Comparison of ENCODE assay signal across 1 cellular context in the genomic region with DNA sequence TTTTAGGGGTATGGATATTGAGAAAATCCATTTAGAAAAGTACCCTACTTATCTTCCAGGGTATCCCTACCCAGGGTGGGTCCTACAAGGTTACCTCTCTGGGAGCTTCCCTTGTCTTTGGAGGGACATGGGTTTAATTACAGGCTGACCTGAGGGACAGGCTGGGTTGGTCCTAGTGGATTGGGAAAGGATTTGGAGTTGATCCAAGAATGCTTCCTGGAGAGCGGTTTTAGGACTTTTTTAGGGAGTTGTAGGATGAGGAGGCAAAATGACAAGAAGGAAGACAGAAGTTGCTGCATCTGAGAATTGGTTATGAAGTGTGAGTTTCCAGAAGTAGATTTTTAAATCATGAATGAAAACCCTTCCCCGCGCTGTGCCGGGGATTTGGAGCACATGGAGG.
TF ChIP-seq lines count a peak whose summit lies in the region.

No MANE protein-coding gene starts in this region.

TF ChIP-seq in WTC11, 78 proteins besides CTCF, POLR2A, EP300 and RAD21 (continued from another document):
- TF ChIP-seq, protein P1, sequence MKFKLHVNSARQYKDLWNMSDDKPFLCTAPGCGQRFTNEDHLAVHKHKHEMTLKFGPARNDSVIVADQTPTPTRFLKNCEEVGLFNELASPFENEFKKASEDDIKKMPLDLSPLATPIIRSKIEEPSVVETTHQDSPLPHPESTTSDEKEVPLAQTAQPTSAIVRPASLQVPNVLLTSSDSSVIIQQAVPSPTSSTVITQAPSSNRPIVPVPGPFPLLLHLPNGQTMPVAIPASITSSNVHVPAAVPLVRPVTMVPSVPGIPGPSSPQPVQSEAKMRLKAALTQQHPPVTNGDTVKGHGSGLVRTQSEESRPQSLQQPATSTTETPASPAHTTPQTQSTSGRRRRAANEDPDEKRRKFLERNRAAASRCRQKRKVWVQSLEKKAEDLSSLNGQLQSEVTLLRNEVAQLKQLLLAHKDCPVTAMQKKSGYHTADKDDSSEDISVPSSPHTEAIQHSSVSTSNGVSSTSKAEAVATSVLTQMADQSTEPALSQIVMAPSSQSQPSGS (CRISPR knock-in tag; IDR thresholded peaks at IDR 0.05; ENCODE audit: borderline replicate concordance, low read depth): no peak
- TF ChIP-seq, protein P2, sequence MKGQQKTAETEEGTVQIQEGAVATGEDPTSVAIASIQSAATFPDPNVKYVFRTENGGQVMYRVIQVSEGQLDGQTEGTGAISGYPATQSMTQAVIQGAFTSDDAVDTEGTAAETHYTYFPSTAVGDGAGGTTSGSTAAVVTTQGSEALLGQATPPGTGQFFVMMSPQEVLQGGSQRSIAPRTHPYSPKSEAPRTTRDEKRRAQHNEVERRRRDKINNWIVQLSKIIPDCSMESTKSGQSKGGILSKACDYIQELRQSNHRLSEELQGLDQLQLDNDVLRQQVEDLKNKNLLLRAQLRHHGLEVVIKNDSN (CRISPR knock-in tag; IDR thresholded peaks at IDR 0.05): no peak
- TF ChIP-seq IRF2 (CRISPR knock-in tag; IDR thresholded peaks at IDR 0.05; ENCODE audit: borderline replicate concordance, low read depth): no peak
- no peak for TF ChIP-seq SOX15 (CRISPR knock-in tag; IDR thresholded peaks at IDR 0.05)
- TF ChIP-seq, protein P3, sequence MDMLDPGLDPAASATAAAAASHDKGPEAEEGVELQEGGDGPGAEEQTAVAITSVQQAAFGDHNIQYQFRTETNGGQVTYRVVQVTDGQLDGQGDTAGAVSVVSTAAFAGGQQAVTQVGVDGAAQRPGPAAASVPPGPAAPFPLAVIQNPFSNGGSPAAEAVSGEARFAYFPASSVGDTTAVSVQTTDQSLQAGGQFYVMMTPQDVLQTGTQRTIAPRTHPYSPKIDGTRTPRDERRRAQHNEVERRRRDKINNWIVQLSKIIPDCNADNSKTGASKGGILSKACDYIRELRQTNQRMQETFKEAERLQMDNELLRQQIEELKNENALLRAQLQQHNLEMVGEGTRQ (CRISPR knock-in tag; IDR thresholded peaks at IDR 0.05): no peak
- TF ChIP-seq TEAD4 (CRISPR knock-in tag; IDR thresholded peaks at IDR 0.05): no peak
- TF ChIP-seq, protein P4, sequence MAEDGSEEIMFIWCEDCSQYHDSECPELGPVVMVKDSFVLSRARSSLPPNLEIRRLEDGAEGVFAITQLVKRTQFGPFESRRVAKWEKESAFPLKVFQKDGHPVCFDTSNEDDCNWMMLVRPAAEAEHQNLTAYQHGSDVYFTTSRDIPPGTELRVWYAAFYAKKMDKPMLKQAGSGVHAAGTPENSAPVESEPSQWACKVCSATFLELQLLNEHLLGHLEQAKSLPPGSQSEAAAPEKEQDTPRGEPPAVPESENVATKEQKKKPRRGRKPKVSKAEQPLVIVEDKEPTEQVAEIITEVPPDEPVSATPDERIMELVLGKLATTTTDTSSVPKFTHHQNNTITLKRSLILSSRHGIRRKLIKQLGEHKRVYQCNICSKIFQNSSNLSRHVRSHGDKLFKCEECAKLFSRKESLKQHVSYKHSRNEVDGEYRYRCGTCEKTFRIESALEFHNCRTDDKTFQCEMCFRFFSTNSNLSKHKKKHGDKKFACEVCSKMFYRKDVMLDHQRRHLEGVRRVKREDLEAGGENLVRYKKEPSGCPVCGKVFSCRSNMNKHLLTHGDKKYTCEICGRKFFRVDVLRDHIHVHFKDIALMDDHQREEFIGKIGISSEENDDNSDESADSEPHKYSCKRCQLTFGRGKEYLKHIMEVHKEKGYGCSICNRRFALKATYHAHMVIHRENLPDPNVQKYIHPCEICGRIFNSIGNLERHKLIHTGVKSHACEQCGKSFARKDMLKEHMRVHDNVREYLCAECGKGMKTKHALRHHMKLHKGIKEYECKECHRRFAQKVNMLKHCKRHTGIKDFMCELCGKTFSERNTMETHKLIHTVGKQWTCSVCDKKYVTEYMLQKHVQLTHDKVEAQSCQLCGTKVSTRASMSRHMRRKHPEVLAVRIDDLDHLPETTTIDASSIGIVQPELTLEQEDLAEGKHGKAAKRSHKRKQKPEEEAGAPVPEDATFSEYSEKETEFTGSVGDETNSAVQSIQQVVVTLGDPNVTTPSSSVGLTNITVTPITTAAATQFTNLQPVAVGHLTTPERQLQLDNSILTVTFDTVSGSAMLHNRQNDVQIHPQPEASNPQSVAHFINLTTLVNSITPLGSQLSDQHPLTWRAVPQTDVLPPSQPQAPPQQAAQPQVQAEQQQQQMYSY (CRISPR knock-in tag; IDR thresholded peaks at IDR 0.05): no peak
- TF ChIP-seq, protein P5, sequence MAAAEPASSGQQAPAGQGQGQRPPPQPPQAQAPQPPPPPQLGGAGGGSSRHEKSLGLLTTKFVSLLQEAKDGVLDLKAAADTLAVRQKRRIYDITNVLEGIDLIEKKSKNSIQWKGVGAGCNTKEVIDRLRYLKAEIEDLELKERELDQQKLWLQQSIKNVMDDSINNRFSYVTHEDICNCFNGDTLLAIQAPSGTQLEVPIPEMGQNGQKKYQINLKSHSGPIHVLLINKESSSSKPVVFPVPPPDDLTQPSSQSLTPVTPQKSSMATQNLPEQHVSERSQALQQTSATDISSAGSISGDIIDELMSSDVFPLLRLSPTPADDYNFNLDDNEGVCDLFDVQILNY (CRISPR knock-in tag; IDR thresholded peaks at IDR 0.05): no peak
- no peak for TF ChIP-seq HMGA2 (CRISPR knock-in tag; IDR thresholded peaks at IDR 0.05)
- no peak for TF ChIP-seq ZNF317 (CRISPR knock-in tag; IDR thresholded peaks at IDR 0.05; ENCODE audit: borderline replicate concordance, low read depth)
- no peak for TF ChIP-seq NFE2L1 (CRISPR knock-in tag; IDR thresholded peaks at IDR 0.05)
- no peak for TF ChIP-seq SMAD3 (CRISPR knock-in tag; IDR thresholded peaks at IDR 0.05; ENCODE audit: borderline replicate concordance)
- no peak for TF ChIP-seq ETV6 (CRISPR knock-in tag; IDR thresholded peaks at IDR 0.05)
